Comparison of ENCODE assay signal across 21 cellular contexts in the genomic region with DNA sequence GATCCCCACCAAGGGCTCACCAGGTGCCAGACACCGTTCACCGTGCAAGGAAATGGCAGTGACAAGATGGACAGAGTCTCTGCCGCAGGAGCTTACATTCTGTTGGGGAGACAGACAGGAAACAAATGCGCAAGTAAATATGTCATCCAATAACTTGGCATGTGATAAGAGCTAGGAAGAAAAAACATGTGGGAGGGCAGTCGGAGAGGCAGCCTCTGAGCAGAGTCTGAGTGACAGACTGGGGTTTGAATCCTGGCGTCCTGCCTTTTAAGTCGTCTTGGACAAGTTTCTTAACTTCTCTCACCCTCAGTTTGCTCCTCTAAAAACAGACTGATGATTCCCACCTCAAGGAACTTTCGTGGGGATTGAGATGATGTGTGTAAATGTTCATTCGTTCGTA. TPM values are rescaled to one million over a fixed set of nuclear protein-coding genes. Genes with fewer than 3 reads are reported as not detected.
DNase-seq lines count a peak whose midpoint lies in the region; ATAC-seq, FAIRE-seq and TF ChIP-seq lines count a peak whose summit lies in the region.
"Had no signal": no experiment of that assay in that cellular context is flagged by ENCODE, and none has a peak within 500 bp of the region (broad histone marks: within the 10 kb centered on the region; RNA-seq: fewer than 3 reads in every experiment).

No MANE protein-coding gene starts in this region.

- H3K14ac ChIP-seq in H9 (ENCODE audit: insufficient read depth, low read length): no peak overlapping the region

- no peak overlapping the region for H3K23ac ChIP-seq in H9 (ENCODE audit: insufficient read length, low read depth, low read length)

- H3K4me2 ChIP-seq in H9 (ENCODE audit: insufficient read depth, insufficient read length, low read length): no peak overlapping the region
- H3K4me2 ChIP-seq in K562 (ENCODE audit: insufficient read depth, low read length): no peak overlapping the region
- H3K4me2 ChIP-seq: A549 had no signal

- no peak overlapping the region for H3K56ac ChIP-seq in H9 (ENCODE audit: insufficient read length, low read depth, low read length)

- no peak overlapping the region for H4K5ac ChIP-seq in H9 (ENCODE audit: insufficient read length, low read depth, low read length)

- H4K8ac ChIP-seq in H9 (replicated peaks; ENCODE audit: insufficient read length, low read depth, low read length): no peak overlapping the region

- no peak overlapping the region for H3K4ac ChIP-seq in H9 (ENCODE audit: low read depth, low read length)

- H3K9me1 ChIP-seq in K562 (ENCODE audit: control insufficient read depth, insufficient read depth, low read length): no peaks in the 10 kb centered on the region

- DNase-seq in H9: no peak
- peak in 1 of 4 experiments; percentile 9 for DNase-seq in K562 (ENCODE audit: extremely low read depth in 1 of 4, low spot score in 3 of 4)
- DNase-seq in fibroblast of villous mesenchyme (ENCODE audit: low read depth): peak; percentile 7
- DNase-seq in superior temporal gyrus (ENCODE audit: extremely low spot score): peak; percentile 25
- DNase-seq in activated effector memory CD4-positive, alpha-beta T cell treated with Interleukin-2 at 50 U/mL for 16 hours: no peak
- DNase-seq in GM12891 (ENCODE audit: insufficient read length, low spot score): no peak
- no peak for DNase-seq in LoVo (ENCODE audit: low spot score)
- DNase-seq: CD8-positive, alpha-beta T cell; COR-L47; DMS153; DMS79 treated with DMSO at 0.1 percent for 48 hours; EL; HCEC 1CT; HFFc6 had no signal

- H2BK15ac ChIP-seq in H9 (ENCODE audit: low read depth, low read length): no peak overlapping the region

- H3K18ac ChIP-seq in H9 (ENCODE audit: insufficient read length, low read depth, low read length): no peak overlapping the region

- FAIRE-seq in K562 (lab: Jason Lieb, UNC) (no peak), GM12891 (lab: Jason Lieb, UNC) (no peak)
- FAIRE-seq: A549, D721Med, G401.6, GM12892, H1 had no signal

- TF ChIP-seq EP300 in K562 (IDR thresholded peaks at IDR 0.05; ENCODE audit: low read length): no peak

- H3K4me3 Mint-ChIP-seq in H9: no peak overlapping the region
- H3K4me3 Mint-ChIP-seq: CD14-positive monocyte; CD8-positive, alpha-beta T cell; HFFc6 had no signal

- H2BK20ac ChIP-seq in H9 (ENCODE audit: low read depth, low read length, poor library complexity, severe bottlenecking): no peak overlapping the region

- H3K4me1 Mint-ChIP-seq in H9: peaks cover 19 to 23% of the 10 kb centered on the region in 2 experiments
- H3K4me1 Mint-ChIP-seq: CD14-positive monocyte had no signal

- POLR2A ChIA-PET in K562 (lab: Yijun Ruan, JAX): interaction anchor here (0.7 kb wide), 1 partner anchor 14 kb away, joined by 3 read pairs; no protein-coding TSS in a partner anchor

- no peaks in the 10 kb centered on the region for H3K9me3 ChIP-seq in H9 (ENCODE audit: control insufficient read depth, low read depth, low read length)
- no peaks in the 10 kb centered on the region for H3K9me3 ChIP-seq in K562 (replicated peaks; ENCODE audit: control insufficient read depth, insufficient read depth, low read depth, low read length)
- H3K9me3 ChIP-seq: A549 had no signal

- no peaks in the 10 kb centered on the region for H3K9me3 Mint-ChIP-seq in H9
- H3K9me3 Mint-ChIP-seq: CD14-positive monocyte; CD8-positive, alpha-beta T cell; HFFc6 had no signal

- no TSS peak for BruUV-seq in K562 (replicated peaks; lab: Mats Ljungman, UMichigan)

- H3T11ph ChIP-seq in H9 (ENCODE audit: low read length): no peak overlapping the region

- H2BK12ac ChIP-seq in H9 (ENCODE audit: insufficient read length, low read depth, low read length): no peak overlapping the region

- H4K20me1 ChIP-seq in H9 (ENCODE audit: control insufficient read depth, insufficient read depth, insufficient read length) (no peaks in the 10 kb centered on the region), K562 (replicated peaks; ENCODE audit: control insufficient read depth, insufficient read depth, low read length) (no peaks in the 10 kb centered on the region)

- no peaks in the 10 kb centered on the region for H3K79me1 ChIP-seq in H9 (ENCODE audit: insufficient read depth, low read depth, low read length, poor library complexity, severe bottlenecking)

- no peak overlapping the region for H2BK120ac ChIP-seq in H9 (ENCODE audit: low read depth, low read length, poor library complexity, severe bottlenecking)

- H3K4me1 ChIP-seq in H9 (ENCODE audit: insufficient read depth, low read length): peaks cover 4% of the 10 kb centered on the region
- peaks cover 0 to 4% of the 10 kb centered on the region in 2 experiments; a peak in 3 of 5 replicates for H3K4me1 ChIP-seq in K562 (replicated peaks in 1 of 2; ENCODE audit: control insufficient read depth in 2 of 2, insufficient read depth in 2 of 2, low read length in 2 of 2)

- H3K27ac ChIP-seq in H9 (ENCODE audit: insufficient read length, low read depth, low read length): no peak overlapping the region
- H3K27ac ChIP-seq in K562 (ENCODE audit: extremely low read depth, low read depth, low read length): no peak overlapping the region
- H3K27ac ChIP-seq: A549, HL-60 had no signal

- CTCF ChIA-PET in K562 (lab: Yijun Ruan, JAX; ENCODE audit: low intra/inter-chr PET ratio): no interaction called here

- TF ChIP-seq RAD21 in K562 (CRISPR knock-in tag; conservative IDR thresholded peaks at IDR 0.05 in 1 of 2, IDR thresholded peaks at IDR 0.05 in 1 of 2): no peak

- TF ChIP-seq CTCF in H9 (conservative IDR thresholded peaks at IDR 0.05) (no peak), K562 (IDR thresholded peaks at IDR 0.05 in 2 of 3, conservative IDR thresholded peaks at IDR 0.05 in 1 of 3; ENCODE audit: insufficient read depth in 2 of 3, low read depth in 1 of 3, low read length in 3 of 3) (no peak), fibroblast of villous mesenchyme (IDR thresholded peaks at IDR 0.05; ENCODE audit: insufficient read depth, low read depth, low read length) (no peak)

- intact Hi-C loops in K562 (cut with micrococcal nuclease): no loop called here

- no peak overlapping the region for H2AFZ ChIP-seq in H9 (ENCODE audit: low read length)
- no peak overlapping the region for H2AFZ ChIP-seq in K562 (ENCODE audit: low read depth, low read length)

- no peak overlapping the region for H2AK5ac ChIP-seq in H9 (ENCODE audit: insufficient read length, low read length)

- no peaks in the 10 kb centered on the region for H3K79me2 ChIP-seq in H9 (ENCODE audit: insufficient read depth, low read length)
- H3K79me2 ChIP-seq in K562 (ENCODE audit: control insufficient read depth, insufficient read depth, low read length): no peaks in the 10 kb centered on the region

- no peaks in the 10 kb centered on the region for H3K27me3 Mint-ChIP-seq in H9 (ENCODE audit: low read depth)

- no peak overlapping the region for H2BK5ac ChIP-seq in H9 (ENCODE audit: insufficient read length, low read length)

- peaks cover 5% of the 10 kb centered on the region for H3K23me2 ChIP-seq in H9 (ENCODE audit: insufficient read length, low read depth, low read length, poor library complexity, severe bottlenecking)

- no peak overlapping the region for H4K91ac ChIP-seq in H9 (ENCODE audit: insufficient read length, low read depth, low read length)

- no peak for TF ChIP-seq POLR2A in K562 (conservative IDR thresholded peaks at IDR 0.05)
- TF ChIP-seq POLR2A in GM12891 (IDR thresholded peaks at IDR 0.05; ENCODE audit: low read depth, low read length): no peak

- in situ Hi-C loops in K562 (cut with MboI): no loop called here

- peaks cover 5 to 18% (median 15%) of the 10 kb centered on the region in 3 experiments; a peak in 6 of 7 replicates for H3K36me3 Mint-ChIP-seq in H9 (ENCODE audit: insufficient read depth in 1 of 3, low read depth in 3 of 3)

- H3K4me3 ChIP-seq in K562 (no peak overlapping the region), fibroblast of villous mesenchyme (ENCODE audit: low read depth, low read length) (no peak overlapping the region)
- H3K4me3 ChIP-seq: A549 had no signal

- WGBS in H9 (ENCODE audit: extremely low coverage, insufficient read length, low lambda C conversion rate): no CpG with 5 or more reads among the region's 10 CpGs
- WGBS in K562 (ENCODE audit: insufficient coverage, low coverage, missing lambda C conversion rate): 40% methylated on average over 10 of the region's 10 CpGs

- peaks cover 7% of the 10 kb centered on the region; the same call in 1 of the 3 replicates for H3K36me3 ChIP-seq in K562 (ENCODE audit: control insufficient read depth, insufficient read depth, low read length)

- H3K27me3 ChIP-seq in H9 (ENCODE audit: insufficient read depth, low read length) (no peaks in the 10 kb centered on the region), K562 (ENCODE audit: control insufficient read depth in 2 of 2, insufficient read depth in 2 of 2, low read length in 2 of 2) (no peaks in the 10 kb centered on the region)

- H3K27ac Mint-ChIP-seq in H9: peak overlapping the region in 2 of 3 experiments; percentile 18 to 32; a peak in 1 of 7 replicates
- H3K27ac Mint-ChIP-seq: CD14-positive monocyte; CD8-positive, alpha-beta T cell; HFFc6 had no signal

- H3K9ac ChIP-seq in H9 (ENCODE audit: extremely low read depth, insufficient read length, low read length) (no peak overlapping the region), K562 (ENCODE audit: insufficient read depth in 1 of 2, low read depth in 2 of 2, low read length in 2 of 2) (peak overlapping the region in 1 of 2 experiments; percentile 55; a peak in 1 of 4 replicates)

- no peak for ATAC-seq in K562
- ATAC-seq: A549; CD8-positive, alpha-beta T cell had no signal

RNA-seq across cellular contexts. Expression of gene SGSM2, which starts 7.2 kb away (rescaled TPM):
- 41.5 and 45.6 TPM in 2 replicates for total RNA-seq in H9 (2021)
- total RNA-seq in K562 (2011; cell fraction: chromatin; rRNA removed; ENCODE audit: low replicate concordance): 68.3 and 189 TPM in 2 replicates
- total RNA-seq in K562 (2011; cell fraction: nucleolus; rRNA removed): 83.7 and 87.9 TPM in 2 replicates
- total RNA-seq in K562 (2011; cell fraction: nucleoplasm; rRNA removed): 62.3 and 62.5 TPM in 2 replicates
- 14.8 and 15.9 TPM in 2 replicates for total RNA-seq in K562 (2014; rRNA removed)
- total RNA-seq in K562 (2014; rRNA removed; fragmentation: Illumina TruSeq; extraction: Trizol): 4.9 and 9.1 TPM in 2 replicates
- 11.8 and 13.0 TPM in 2 replicates for total RNA-seq in K562 (2015; rRNA removed; fragmentation: Illumina TruSeq; extraction: Trizol)
- total RNA-seq in K562 (2021): 15.3 and 20.2 TPM in 2 replicates
- 20.7 and 22.6 TPM in 2 replicates for polyA plus RNA-seq in K562 (2011; rRNA removed)
- polyA plus RNA-seq in K562 (2011; cell fraction: cytosol; rRNA removed): 18.1 and 32.9 TPM in 2 replicates
- 125 and 246 TPM in 2 replicates for polyA plus RNA-seq in K562 (2011; cell fraction: nucleus; rRNA removed)
- polyA plus RNA-seq in K562 (2012): 22.3 and 33.7 TPM in 2 replicates
- polyA plus RNA-seq in K562 (2014; fragmentation: Illumina TruSeq; extraction: Trizol): 14.9 and 16.3 TPM in 2 replicates
- under 1 TPM; 0.20 to 0.62 TPM for polyA plus RNA-seq in K562 (2014; fragmentation: Nextera tagmentation; extraction: Ambion mirVana)
- 24.1 and 26.3 TPM in 2 replicates for polyA plus RNA-seq in K562 (2014; rRNA removed)
- 7.6 and 10.0 TPM in 2 replicates for polyA minus RNA-seq in K562 (2011; rRNA and poly(A)+ RNA removed)
- polyA minus RNA-seq in K562 (2011; cell fraction: cytosol; rRNA and poly(A)+ RNA removed): 7.5 and 8.6 TPM in 2 replicates
- polyA minus RNA-seq in K562 (2011; cell fraction: nucleus; rRNA and poly(A)+ RNA removed): 21.7 and 23.0 TPM in 2 replicates
- 29.6 and 29.8 TPM in 2 replicates for total RNA-seq in fibroblast of villous mesenchyme
- polyA plus RNA-seq in GM12891 (2012; ENCODE audit: low read depth, missing spikeins): 35.4 TPM

RNA-seq across cellular contexts. Expression of gene TSR1, which starts 8.3 kb away (rescaled TPM):
- 81.1 and 83.3 TPM in 2 replicates for total RNA-seq in H9 (2021)
- 56.9 and 60.1 TPM in 2 replicates for total RNA-seq in K562 (2011; cell fraction: chromatin; rRNA removed; ENCODE audit: low replicate concordance)
- 41.0 and 43.8 TPM in 2 replicates for total RNA-seq in K562 (2011; cell fraction: nucleolus; rRNA removed)
- total RNA-seq in K562 (2011; cell fraction: nucleoplasm; rRNA removed): 43.1 TPM in 2 replicates
- 87.5 and 90.0 TPM in 2 replicates for total RNA-seq in K562 (2014; rRNA removed)
- 58.4 and 59.9 TPM in 2 replicates for total RNA-seq in K562 (2014; rRNA removed; fragmentation: Illumina TruSeq; extraction: Trizol)
- 55.2 and 55.5 TPM in 2 replicates for total RNA-seq in K562 (2015; rRNA removed; fragmentation: Illumina TruSeq; extraction: Trizol)
- total RNA-seq in K562 (2021): 59.3 and 62.6 TPM in 2 replicates
- 15.6 and 16.4 TPM in 2 replicates for polyA plus RNA-seq in K562 (2011; rRNA removed)
- 11.1 and 11.6 TPM in 2 replicates for polyA plus RNA-seq in K562 (2011; cell fraction: cytosol; rRNA removed)
- polyA plus RNA-seq in K562 (2011; cell fraction: nucleus; rRNA removed): 32.0 and 43.6 TPM in 2 replicates
- polyA plus RNA-seq in K562 (2012): 24.8 and 48.3 TPM in 2 replicates
- polyA plus RNA-seq in K562 (2014; fragmentation: Illumina TruSeq; extraction: Trizol): 58.1 and 60.3 TPM in 2 replicates
- 10 to 100 TPM; 16.4 to 41.1 TPM for polyA plus RNA-seq in K562 (2014; fragmentation: Nextera tagmentation; extraction: Ambion mirVana)
- polyA plus RNA-seq in K562 (2014; rRNA removed): 35.5 and 36.8 TPM in 2 replicates
- polyA minus RNA-seq in K562 (2011; rRNA and poly(A)+ RNA removed): 14.5 and 19.0 TPM in 2 replicates
- 34.4 and 42.5 TPM in 2 replicates for polyA minus RNA-seq in K562 (2011; cell fraction: cytosol; rRNA and poly(A)+ RNA removed)
- polyA minus RNA-seq in K562 (2011; cell fraction: nucleus; rRNA and poly(A)+ RNA removed): 42.3 and 64.4 TPM in 2 replicates
- 45.8 and 48.0 TPM in 2 replicates for total RNA-seq in fibroblast of villous mesenchyme
- 32.4 TPM for polyA plus RNA-seq in GM12891 (2012; ENCODE audit: low read depth, missing spikeins)

RNA-seq across cellular contexts. Expression of gene SRR, which starts 40.8 kb away (rescaled TPM):
- total RNA-seq in H9 (2021) (5.4 and 5.6 TPM in 2 replicates), K562 (2014; rRNA removed) (6.7 and 7.4 TPM in 2 replicates), K562 (2014; rRNA removed; fragmentation: Illumina TruSeq; extraction: Trizol) (3.7 and 5.0 TPM in 2 replicates), K562 (2015; rRNA removed; fragmentation: Illumina TruSeq; extraction: Trizol) (4.3 and 7.0 TPM in 2 replicates), K562 (2021) (8.1 and 9.9 TPM in 2 replicates), fibroblast of villous mesenchyme (20.0 and 35.0 TPM in 2 replicates)
- 5.3 and 10.9 TPM in 2 replicates for total RNA-seq in K562 (2011; cell fraction: chromatin; rRNA removed; ENCODE audit: low replicate concordance)
- total RNA-seq in K562 (2011; cell fraction: nucleolus; rRNA removed): 4.5 and 5.4 TPM in 2 replicates
- 9.8 and 14.4 TPM in 2 replicates for total RNA-seq in K562 (2011; cell fraction: nucleoplasm; rRNA removed)
- polyA plus RNA-seq in K562 (2011; rRNA removed) (19.4 and 19.5 TPM in 2 replicates), K562 (2014; fragmentation: Illumina TruSeq; extraction: Trizol) (6.6 and 9.5 TPM in 2 replicates), K562 (2014; fragmentation: Nextera tagmentation; extraction: Ambion mirVana) (10 to 100 TPM; 10.0 to 14.7 TPM), K562 (2014; rRNA removed) (4.9 and 7.9 TPM in 2 replicates)
- 5.2 and 7.3 TPM in 2 replicates for polyA plus RNA-seq in K562 (2011; cell fraction: cytosol; rRNA removed)
- 3.8 and 6.8 TPM in 2 replicates for polyA plus RNA-seq in K562 (2011; cell fraction: nucleus; rRNA removed)
- 7.8 and 8.1 TPM in 2 replicates for polyA plus RNA-seq in K562 (2012)
- polyA minus RNA-seq in K562 (2011; rRNA and poly(A)+ RNA removed): 8.0 and 9.0 TPM in 2 replicates
- polyA minus RNA-seq in K562 (2011; cell fraction: cytosol; rRNA and poly(A)+ RNA removed): 7.1 and 7.2 TPM in 2 replicates
- 2.4 and 3.7 TPM in 2 replicates for polyA minus RNA-seq in K562 (2011; cell fraction: nucleus; rRNA and poly(A)+ RNA removed)
- 18.4 TPM for polyA plus RNA-seq in GM12891 (2012; ENCODE audit: low read depth, missing spikeins)

RNA-seq across cellular contexts. Expression of gene SMG6, which starts 40.9 kb away (rescaled TPM):
- total RNA-seq in H9 (2021) (28.6 and 35.6 TPM in 2 replicates), K562 (2014; rRNA removed) (6.9 and 7.3 TPM in 2 replicates), K562 (2014; rRNA removed; fragmentation: Illumina TruSeq; extraction: Trizol) (5.7 and 6.1 TPM in 2 replicates), K562 (2015; rRNA removed; fragmentation: Illumina TruSeq; extraction: Trizol) (6.0 TPM in 2 replicates), K562 (2021) (12.8 and 13.7 TPM in 2 replicates), fibroblast of villous mesenchyme (50.5 and 60.6 TPM in 2 replicates)
- total RNA-seq in K562 (2011; cell fraction: chromatin; rRNA removed; ENCODE audit: low replicate concordance): 39.4 and 43.0 TPM in 2 replicates
- total RNA-seq in K562 (2011; cell fraction: nucleolus; rRNA removed): 14.7 and 18.7 TPM in 2 replicates
- total RNA-seq in K562 (2011; cell fraction: nucleoplasm; rRNA removed): 30.8 and 31.7 TPM in 2 replicates
- polyA plus RNA-seq in K562 (2011; rRNA removed) (1.7 and 3.6 TPM in 2 replicates), K562 (2014; fragmentation: Illumina TruSeq; extraction: Trizol) (13.9 TPM in 2 replicates), K562 (2014; fragmentation: Nextera tagmentation; extraction: Ambion mirVana) (under 1 TPM; 0.44 to 0.45 TPM), K562 (2014; rRNA removed) (5.5 and 5.8 TPM in 2 replicates)
- 4.2 and 6.2 TPM in 2 replicates for polyA plus RNA-seq in K562 (2011; cell fraction: cytosol; rRNA removed)
- 8.5 and 16.5 TPM in 2 replicates for polyA plus RNA-seq in K562 (2011; cell fraction: nucleus; rRNA removed)
- polyA plus RNA-seq in K562 (2012): 10.2 and 21.1 TPM in 2 replicates
- 4.8 and 5.1 TPM in 2 replicates for polyA minus RNA-seq in K562 (2011; rRNA and poly(A)+ RNA removed)
- 10.2 and 10.9 TPM in 2 replicates for polyA minus RNA-seq in K562 (2011; cell fraction: cytosol; rRNA and poly(A)+ RNA removed)
- 9.1 and 9.8 TPM in 2 replicates for polyA minus RNA-seq in K562 (2011; cell fraction: nucleus; rRNA and poly(A)+ RNA removed)
- 26.3 TPM for polyA plus RNA-seq in GM12891 (2012; ENCODE audit: low read depth, missing spikeins)

RNA-seq across cellular contexts. Expression of gene MNT, which starts 56.3 kb away (rescaled TPM):
- 37.4 and 38.9 TPM in 2 replicates for total RNA-seq in H9 (2021)
- 22.3 and 43.6 TPM in 2 replicates for total RNA-seq in K562 (2011; cell fraction: chromatin; rRNA removed; ENCODE audit: low replicate concordance)
- total RNA-seq in K562 (2011; cell fraction: nucleolus; rRNA removed): 17.0 and 19.3 TPM in 2 replicates
- 18.7 and 31.2 TPM in 2 replicates for total RNA-seq in K562 (2011; cell fraction: nucleoplasm; rRNA removed)
- 7.8 and 8.7 TPM in 2 replicates for total RNA-seq in K562 (2014; rRNA removed)
- total RNA-seq in K562 (2014; rRNA removed; fragmentation: Illumina TruSeq; extraction: Trizol): 2.9 and 3.1 TPM in 2 replicates
- 4.9 and 5.3 TPM in 2 replicates for total RNA-seq in K562 (2015; rRNA removed; fragmentation: Illumina TruSeq; extraction: Trizol)
- 20.3 and 23.8 TPM in 2 replicates for total RNA-seq in K562 (2021)
- polyA plus RNA-seq in K562 (2011; rRNA removed): 3.3 and 4.9 TPM in 2 replicates
- 5.2 and 6.1 TPM in 2 replicates for polyA plus RNA-seq in K562 (2011; cell fraction: cytosol; rRNA removed)
- polyA plus RNA-seq in K562 (2011; cell fraction: nucleus; rRNA removed): 9.4 and 16.7 TPM in 2 replicates
- 11.9 and 12.2 TPM in 2 replicates for polyA plus RNA-seq in K562 (2012)
- 7.1 and 12.4 TPM in 2 replicates for polyA plus RNA-seq in K562 (2014; fragmentation: Illumina TruSeq; extraction: Trizol)
- under 1 TPM; 0.18 to 0.21 TPM for polyA plus RNA-seq in K562 (2014; fragmentation: Nextera tagmentation; extraction: Ambion mirVana)
- polyA plus RNA-seq in K562 (2014; rRNA removed): 11.3 and 13.4 TPM in 2 replicates
- polyA minus RNA-seq in K562 (2011; rRNA and poly(A)+ RNA removed): 2.2 and 2.4 TPM in 2 replicates
- 4.2 and 5.2 TPM in 2 replicates for polyA minus RNA-seq in K562 (2011; cell fraction: cytosol; rRNA and poly(A)+ RNA removed)
- 3.2 and 3.9 TPM in 2 replicates for polyA minus RNA-seq in K562 (2011; cell fraction: nucleus; rRNA and poly(A)+ RNA removed)
- total RNA-seq in fibroblast of villous mesenchyme: 7.8 and 11.6 TPM in 2 replicates
- 7.7 TPM for polyA plus RNA-seq in GM12891 (2012; ENCODE audit: low read depth, missing spikeins)

Comparison
In these comparisons a context has a peak if more than half of its experiments do, and no peak if none do; other contexts are left out.
1. DNase-seq: peak in fibroblast of villous mesenchyme (single experiment) and superior temporal gyrus (single experiment); none in H9 (single experiment), activated effector memory CD4-positive, alpha-beta T cell treated with Interleukin-2 at 50 U/mL for 16 hours (single experiment), GM12891 (single experiment) and LoVo (single experiment).